ENCODE assay signal across 29 cellular contexts in genomic region chr3:87756616-87757015, GRCh38. TPM values are rescaled to one million over a fixed set of nuclear protein-coding genes. Genes with fewer than 3 reads are reported as not detected.
"Had no signal": no experiment of that assay in that cellular context is flagged by ENCODE, and none has a peak within 500 bp of the region (broad histone marks: within the 10 kb centered on the region; RNA-seq: fewer than 3 reads in every experiment).

No MANE protein-coding gene starts in this region.

- H3K27ac ChIP-seq: left ventricle myocardium inferior, ovary, sigmoid colon, spleen, suprapubic skin, thoracic aorta, tibial artery, upper lobe of right lung had no signal

- H3K27me3 ChIP-seq: sigmoid colon, spleen, suprapubic skin, tibial artery, upper lobe of right lung had no signal

- DNase-seq: hypothalamus; immature natural killer cell; kidney; left colon; left ventricle myocardium inferior; midbrain; mucosa of descending colon; naive thymus-derived CD4-positive, alpha-beta T cell; ovary; right cardiac atrium; sigmoid colon; small intestine; spleen; stimulated activated CD4-positive, alpha-beta T cell treated with anti-CD3 and anti-CD28 coated beads, Interleukin-4, amount 100 ng/mL, for 24 hours; stimulated activated naive CD4-positive, alpha-beta T cell; tibial artery; trophoblast cell; upper lobe of right lung had no signal

- ATAC-seq: left colon; mucosa of descending colon; naive thymus-derived CD4-positive, alpha-beta T cell; natural killer cell treated with Interleukin-12 subunit alpha and Interleukin-12 subunit beta and Interleukin-15 and Interleukin-18, amount 100 ng/mL, for 72 hours; right cardiac atrium; stimulated activated effector memory CD8-positive, alpha-beta T cell treated with anti-CD3 and anti-CD28 coated beads, Interleukin-12 subunit alpha, Interleukin-12 subunit beta, amount 100 ng/mL, for 72 hours; upper lobe of right lung had no signal

- H3K4me1 ChIP-seq: left ventricle myocardium inferior, sigmoid colon, spleen, suprapubic skin, tibial artery, upper lobe of right lung had no signal

- FAIRE-seq: islet of Langerhans, urothelium cell line had no signal

- H3K36me3 ChIP-seq: left ventricle myocardium inferior, ovary, sigmoid colon, spleen, suprapubic skin, thoracic aorta, tibial artery, upper lobe of right lung had no signal

- H3K9me3 ChIP-seq: mucosa of descending colon, ovary, sigmoid colon, thoracic aorta, upper lobe of right lung had no signal

- H3K4me3 ChIP-seq: left ventricle myocardium inferior, lung, mucosa of descending colon, ovary, sigmoid colon, spleen, suprapubic skin, thoracic aorta, tibial artery, upper lobe of right lung had no signal

RNA-seq across cellular contexts. Expression of gene HTR1F, which starts 35.9 kb away (rescaled TPM):
- total RNA-seq: myocyte; natural killer cell treated with Interleukin-12 subunit alpha and Interleukin-12 subunit beta and Interleukin-15 and Interleukin-18, amount 100 ng/mL, for 72 hours; pulmonary artery endothelial cell; renal cortical epithelial cell had no signal
- polyA plus RNA-seq: naive thymus-derived CD4-positive, alpha-beta T cell; neural cell; sigmoid colon had no signal
